In genomic region chr2:42569883-42570282, GRCh38 we compare ENCODE assay signal across 9 cellular contexts. TPM values are rescaled to one million over a fixed set of nuclear protein-coding genes. Genes with fewer than 3 reads are reported as not detected.
DNase-seq lines count a peak whose midpoint lies in the region; ATAC-seq and TF ChIP-seq lines count a peak whose summit lies in the region.
"Had no signal": no experiment of that assay in that cellular context is flagged by ENCODE, and none has a peak within 500 bp of the region (broad histone marks: within the 10 kb centered on the region; RNA-seq: fewer than 3 reads in every experiment).

No MANE protein-coding gene starts in this region.

- peaks cover 29% of the 10 kb centered on the region for H3K4me1 Mint-ChIP-seq in chondrocyte (ENCODE audit: low read depth)
- H3K4me1 Mint-ChIP-seq in naive thymus-derived CD4-positive, alpha-beta T cell: peaks cover 13 to 54% (median 46%) of the 10 kb centered on the region in 7 donors

- no peaks in the 10 kb centered on the region for H3K27me3 Mint-ChIP-seq in chondrocyte (ENCODE audit: low read depth)
- H3K27me3 Mint-ChIP-seq in naive thymus-derived CD4-positive, alpha-beta T cell: no peaks in the 10 kb centered on the region

- H3K4me2 ChIP-seq in BLaER1 (peak overlapping the region; percentile 87), Karpas-422 (ENCODE audit: low read depth, low read length, poor library complexity, severe bottlenecking) (peak overlapping the region; percentile 100)

- H3K9me3 ChIP-seq in BLaER1: no peaks in the 10 kb centered on the region
- no peaks in the 10 kb centered on the region for H3K9me3 ChIP-seq in Karpas-422 (ENCODE audit: low read length)
- no peaks in the 10 kb centered on the region for H3K9me3 ChIP-seq in naive thymus-derived CD4-positive, alpha-beta T cell (ENCODE audit: control insufficient read depth in 2 of 3, low read length in 3 of 3)
- H3K9me3 ChIP-seq: upper lobe of left lung had no signal

- ATAC-seq in naive thymus-derived CD4-positive, alpha-beta T cell: no peak
- ATAC-seq in left lobe of liver: no peak

- no peaks in the 10 kb centered on the region for H3K9me2 ChIP-seq in Karpas-422 (replicated peaks; ENCODE audit: insufficient read depth, low read length)

- H2AFZ ChIP-seq in Karpas-422 (ENCODE audit: low read length): no peak overlapping the region

- DNase-seq in Karpas-422: peak; percentile 56
- DNase-seq in chondrocyte (ENCODE audit: low spot score): no peak
- DNase-seq in naive thymus-derived CD4-positive, alpha-beta T cell: no peak
- no peak for DNase-seq in middle frontal gyrus (ENCODE audit: extremely low spot score, low spot score)
- no peak for DNase-seq in NCI-H1694 (lab: John Stamatoyannopoulos, UW)
- DNase-seq in left lobe of liver (ENCODE audit: low spot score): no peak
- no peak for DNase-seq in NCI-H2196 (lab: John Stamatoyannopoulos, UW; ENCODE audit: unreplicated experiment)
- DNase-seq: upper lobe of left lung had no signal

- intact Hi-C loops in naive thymus-derived CD4-positive, alpha-beta T cell (cut with micrococcal nuclease): loop anchor here (1.0 to 5.0 kb wide), 7 partner anchors 47 to 729 kb away; partner anchors contain the start of gene COX7A2L (in 2 of the 2)

- H3K9me3 Mint-ChIP-seq in chondrocyte (ENCODE audit: low read depth): no peaks in the 10 kb centered on the region
- peaks cover 0 to 1% (median 0%) of the 10 kb centered on the region in 11 donors for H3K9me3 Mint-ChIP-seq in naive thymus-derived CD4-positive, alpha-beta T cell

- peaks cover 6% of the 10 kb centered on the region for H3K36me3 Mint-ChIP-seq in chondrocyte (ENCODE audit: low read depth)
- H3K36me3 Mint-ChIP-seq in naive thymus-derived CD4-positive, alpha-beta T cell: peaks cover 4 to 10% (median 8%) of the 10 kb centered on the region in 5 donors

- H3K27ac Mint-ChIP-seq in chondrocyte (ENCODE audit: unreplicated experiment): peak overlapping the region; percentile 92
- H3K27ac Mint-ChIP-seq in naive thymus-derived CD4-positive, alpha-beta T cell: peak overlapping the region; percentile 59 to 97 (median 94)

- POLR2A ChIA-PET in naive thymus-derived CD4-positive, alpha-beta T cell (lab: Charles Lee): interaction anchor here (1.7 to 1.9 kb wide), 2 partner anchors 18 to 240 kb away, joined by 4 to 5 read pairs; no protein-coding TSS in a partner anchor

- no peaks in the 10 kb centered on the region for H3K27me3 ChIP-seq in BLaER1
- no peaks in the 10 kb centered on the region for H3K27me3 ChIP-seq in Karpas-422 (ENCODE audit: low read length)
- H3K27me3 ChIP-seq in naive thymus-derived CD4-positive, alpha-beta T cell (ENCODE audit: control insufficient read depth in 2 of 2, insufficient read depth in 2 of 2, low read length in 2 of 2): no peaks in the 10 kb centered on the region
- H3K27me3 ChIP-seq: upper lobe of left lung had no signal

- peaks cover 54% of the 10 kb centered on the region for H3K79me2 ChIP-seq in Karpas-422 (ENCODE audit: low read length)

- TF ChIP-seq CTCF in chondrocyte (IDR thresholded peaks at IDR 0.05): no peak

- H3K9ac ChIP-seq in BLaER1 (peak overlapping the region; percentile 81; the same call in 1 of the 2 replicates), Karpas-422 (ENCODE audit: low read length) (peak overlapping the region; percentile 98)

- CTCF ChIA-PET in naive thymus-derived CD4-positive, alpha-beta T cell (lab: Charles Lee): interaction anchor here (0.7 kb wide), 1 partner anchor 56 kb away, joined by 3 read pairs; no protein-coding TSS in a partner anchor

- H3K4me3 Mint-ChIP-seq in chondrocyte (ENCODE audit: unreplicated experiment): peak overlapping the region; percentile 89
- H3K4me3 Mint-ChIP-seq in naive thymus-derived CD4-positive, alpha-beta T cell: peak overlapping the region; percentile 89 to 99 (median 94)

- H3K36me3 ChIP-seq in BLaER1: peaks cover 43% of the 10 kb centered on the region
- H3K36me3 ChIP-seq in Karpas-422 (ENCODE audit: insufficient read depth, low read length): peaks cover 29% of the 10 kb centered on the region
- peaks cover 0 to 8% (median 0%) of the 10 kb centered on the region in 3 experiments for H3K36me3 ChIP-seq in naive thymus-derived CD4-positive, alpha-beta T cell (ENCODE audit: control insufficient read depth in 2 of 3, insufficient read depth in 3 of 3, low read length in 3 of 3)

- peaks cover 36% of the 10 kb centered on the region for H3K4me1 ChIP-seq in BLaER1
- H3K4me1 ChIP-seq in Karpas-422 (ENCODE audit: low read length): peaks cover 66% of the 10 kb centered on the region
- H3K4me1 ChIP-seq in naive thymus-derived CD4-positive, alpha-beta T cell (ENCODE audit: control insufficient read depth in 2 of 2, insufficient read depth in 2 of 2, low read length in 2 of 2): peaks cover 8 to 19% of the 10 kb centered on the region in 2 donors

- no peak overlapping the region for H3K27ac ChIP-seq in BLaER1
- peak overlapping the region; percentile 98 for H3K27ac ChIP-seq in Karpas-422 (ENCODE audit: low read length)
- peak overlapping the region; percentile 74 for H3K27ac ChIP-seq in naive thymus-derived CD4-positive, alpha-beta T cell (ENCODE audit: low read depth, low read length)

- H4K20me1 ChIP-seq in BLaER1 (0 out of 2 replicates have a peak, but pooled peaks cover under 1% of the 10 kb centered on the region), Karpas-422 (ENCODE audit: insufficient read depth, low read depth, low read length) (peaks cover 8% of the 10 kb centered on the region)

- peak overlapping the region; percentile 73 for H3K4me3 ChIP-seq in BLaER1
- H3K4me3 ChIP-seq in Karpas-422 (ENCODE audit: low read length): peak overlapping the region; percentile 94
- H3K4me3 ChIP-seq in naive thymus-derived CD4-positive, alpha-beta T cell (ENCODE audit: low read length): peak overlapping the region; percentile 43

RNA-seq across cellular contexts. Expression of gene MTA3, which starts 1.5 kb away (rescaled TPM):
- 97.9 and 149 TPM in 2 replicates for total RNA-seq in Karpas-422 (2014; rRNA removed; shearing (Covaris generic); ENCODE audit: low replicate concordance)
- total RNA-seq in chondrocyte: 39.1 to 46.8 TPM (median 39.3 TPM) in 3 replicates
- 10 to 100 TPM; 23.9 to 49.1 (median 34.3) TPM for total RNA-seq in naive thymus-derived CD4-positive, alpha-beta T cell
- polyA plus RNA-seq in naive thymus-derived CD4-positive, alpha-beta T cell: 10 to 100 TPM; 24.2 to 25.1 TPM
- 6.7 TPM for total RNA-seq in left lobe of liver

Comparison
In these comparisons a context has a peak if more than half of its experiments do, and no peak if none do; other contexts are left out.
1. H3K4me3 ChIP-seq: peak in every context shown above with its lines; median percentile 94 in Karpas-422; 73 in BLaER1; 43 in naive thymus-derived CD4-positive, alpha-beta T cell.